Comparison of ENCODE assay signal across 19 cellular contexts in the genomic region with DNA sequence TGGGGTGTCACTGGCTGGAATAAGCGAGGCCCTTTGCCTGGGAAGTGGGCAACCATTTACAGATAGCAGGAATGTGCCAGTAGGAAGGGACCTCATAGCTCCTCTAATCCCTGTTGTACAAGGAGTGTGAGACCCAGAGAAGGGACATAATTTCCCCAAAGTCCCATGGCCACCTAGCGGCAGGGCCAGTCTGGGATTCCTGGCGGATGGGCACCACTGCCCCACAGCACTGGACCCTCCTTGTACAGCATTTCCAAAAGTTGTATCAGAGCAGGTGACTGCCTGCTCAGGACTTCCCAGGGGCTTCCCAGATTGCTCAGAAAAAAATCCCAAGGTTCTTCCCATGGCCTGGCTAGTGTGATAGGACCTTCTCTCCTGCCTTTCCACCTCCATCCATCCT.
"Had no signal": no experiment of that assay in that cellular context is flagged by ENCODE, and none has a peak within 500 bp of the region (broad histone marks: within the 10 kb centered on the region; RNA-seq: fewer than 3 reads in every experiment).

No MANE protein-coding gene starts in this region.

- DNase-seq: activated CD4-positive, alpha-beta T cell treated with anti-CD3 and anti-CD28 coated beads, Interleukin-2, amount 10 ng/mL, durations not matched to agents 7 days and 5 days; activated CD8-positive, alpha-beta memory T cell treated with anti-CD3 and anti-CD28 coated beads, Interleukin-2, amount 50 U/mL, for 4 hours; activated naive CD4-positive, alpha-beta T cell treated with anti-CD3 and anti-CD28 coated beads for 36 hours; activated T-cell treated with anti-CD3 and anti-CD28 coated beads, Interleukin-2, amount 50 U/mL, for 4 hours; brain microvascular endothelial cell; central memory CD4-positive, alpha-beta T cell; colonic mucosa; hypothalamus; islet precursor cell; mucosa of descending colon; naive thymus-derived CD4-positive, alpha-beta T cell; retina; stimulated activated CD4-positive, alpha-beta T cell treated with anti-CD3 and anti-CD28 coated beads, Interleukin-12 subunit alpha, Interleukin-12 subunit beta, amount 100 ng/mL, for 4 hours; stimulated activated CD4-positive, alpha-beta T cell treated with anti-CD3 and anti-CD28 coated beads, Interleukin-1b, Interleukin-23, amount 100 ng/mL, for 48 hours; stimulated activated naive CD8-positive, alpha-beta T cell treated with anti-CD3 and anti-CD28 coated beads, Interleukin-15, Interleukin-2, amounts not matched to agents 100 U/mL and 50 U/mL, for 24 hours; substantia nigra; transverse colon; uterus had no signal

- H3K4me3 ChIP-seq: colonic mucosa, mucosa of descending colon, transverse colon, uterus had no signal

- H3K36me3 ChIP-seq: brain microvascular endothelial cell, colonic mucosa, transverse colon, uterus had no signal

- H3K9me3 ChIP-seq: colonic mucosa, mucosa of descending colon, transverse colon, uterus had no signal

- H3K27me3 ChIP-seq: brain microvascular endothelial cell, colonic mucosa, transverse colon, uterus had no signal

- H3K27ac ChIP-seq: brain microvascular endothelial cell, colonic mucosa, transverse colon, uterus had no signal

- H3K4me1 ChIP-seq: colonic mucosa, uterus had no signal

- ATAC-seq: activated CD4-positive, CD25-positive, alpha-beta regulatory T cell treated with anti-CD3 and anti-CD28 coated beads, Interleukin-2, amount 50 U/mL, for 24 hours; activated T-cell treated with anti-CD3 and anti-CD28 coated beads, Interleukin-2, amount 50 U/mL, for 4 hours; mucosa of descending colon; naive thymus-derived CD4-positive, alpha-beta T cell; stimulated activated naive CD8-positive, alpha-beta T cell treated with anti-CD3 and anti-CD28 coated beads, Interleukin-15, Interleukin-2, amounts not matched to agents 100 U/mL and 50 U/mL, for 24 hours had no signal
